Comparison of ENCODE assay signal across 1 cellular context in the genomic region with DNA sequence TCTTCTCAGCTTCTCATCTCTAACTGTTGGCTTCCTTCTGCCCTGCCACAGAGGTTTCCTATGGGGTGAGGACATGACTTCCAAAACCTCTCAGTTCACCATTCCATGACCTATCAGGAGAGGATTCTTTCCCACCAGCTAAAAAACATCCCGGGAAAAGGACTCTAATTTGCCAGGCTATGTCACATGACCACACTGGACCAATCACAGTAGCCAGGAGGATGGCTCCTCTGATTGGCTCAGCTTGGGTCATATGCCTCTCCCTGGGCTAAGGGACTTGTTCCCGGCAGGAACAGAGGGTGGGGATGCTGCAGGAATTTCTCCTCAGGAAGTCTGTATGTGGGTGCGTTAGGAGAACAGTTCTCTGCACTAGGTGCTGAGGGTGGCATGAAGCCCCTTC.
A peak's percentile ranks its signal among the peaks of the same experiment; 100 is the strongest.
TF ChIP-seq lines count a peak whose summit lies in the region.

No MANE protein-coding gene starts in this region.

TF ChIP-seq in GM12878, 131 proteins besides CTCF, POLR2A, EP300 and RAD21:
- TF ChIP-seq MYB (IDR thresholded peaks at IDR 0.05; ENCODE audit: borderline replicate concordance, low read depth, low read length) = no peak
- TF ChIP-seq SMAD5 (IDR thresholded peaks at IDR 0.05; ENCODE audit: low read depth) = no peak
- TF ChIP-seq, protein P1, sequence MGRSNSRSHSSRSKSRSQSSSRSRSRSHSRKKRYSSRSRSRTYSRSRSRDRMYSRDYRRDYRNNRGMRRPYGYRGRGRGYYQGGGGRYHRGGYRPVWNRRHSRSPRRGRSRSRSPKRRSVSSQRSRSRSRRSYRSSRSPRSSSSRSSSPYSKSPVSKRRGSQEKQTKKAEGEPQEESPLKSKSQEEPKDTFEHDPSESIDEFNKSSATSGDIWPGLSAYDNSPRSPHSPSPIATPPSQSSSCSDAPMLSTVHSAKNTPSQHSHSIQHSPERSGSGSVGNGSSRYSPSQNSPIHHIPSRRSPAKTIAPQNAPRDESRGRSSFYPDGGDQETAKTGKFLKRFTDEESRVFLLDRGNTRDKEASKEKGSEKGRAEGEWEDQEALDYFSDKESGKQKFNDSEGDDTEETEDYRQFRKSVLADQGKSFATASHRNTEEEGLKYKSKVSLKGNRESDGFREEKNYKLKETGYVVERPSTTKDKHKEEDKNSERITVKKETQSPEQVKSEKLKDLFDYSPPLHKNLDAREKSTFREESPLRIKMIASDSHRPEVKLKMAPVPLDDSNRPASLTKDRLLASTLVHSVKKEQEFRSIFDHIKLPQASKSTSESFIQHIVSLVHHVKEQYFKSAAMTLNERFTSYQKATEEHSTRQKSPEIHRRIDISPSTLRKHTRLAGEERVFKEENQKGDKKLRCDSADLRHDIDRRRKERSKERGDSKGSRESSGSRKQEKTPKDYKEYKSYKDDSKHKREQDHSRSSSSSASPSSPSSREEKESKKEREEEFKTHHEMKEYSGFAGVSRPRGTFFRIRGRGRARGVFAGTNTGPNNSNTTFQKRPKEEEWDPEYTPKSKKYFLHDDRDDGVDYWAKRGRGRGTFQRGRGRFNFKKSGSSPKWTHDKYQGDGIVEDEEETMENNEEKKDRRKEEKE (IDR thresholded peaks at IDR 0.05) = no peak
- TF ChIP-seq RAD51 (IDR thresholded peaks at IDR 0.05) = peak; percentile 36; the same call in 1 of the 2 replicates
- TF ChIP-seq USF1 (IDR thresholded peaks at IDR 0.05; ENCODE audit: borderline replicate concordance, extremely low read length, insufficient read depth, low read depth, low read length) = peak; percentile 28
- no peak for TF ChIP-seq FOXK2 (IDR thresholded peaks at IDR 0.05)
